Comparison of ENCODE assay signal across 1 cellular context in genomic region chr3:39433642-39434041, GRCh38.
TF ChIP-seq lines count a peak whose summit lies in the region.

No MANE protein-coding gene starts in this region.

TF ChIP-seq in GM23338, 12 proteins besides CTCF, POLR2A, EP300 and RAD21 (continued from another document):
- no peak for TF ChIP-seq ZNF462 (CRISPR knock-in tag; IDR thresholded peaks at IDR 0.05)
